ENCODE assay signal across 1 cellular context in genomic region chr5:180605554-180606214, GRCh38.
TF ChIP-seq lines count a peak whose summit lies in the region.

No MANE protein-coding gene starts in this region.

TF ChIP-seq in H1, 55 proteins besides CTCF, POLR2A, EP300 and RAD21:
- TF ChIP-seq KDM4A (IDR thresholded peaks at IDR 0.05; ENCODE audit: low read depth, low read length, severe bottlenecking), result no peak
- TF ChIP-seq CTBP2 (IDR thresholded peaks at IDR 0.05; ENCODE audit: borderline replicate concordance, insufficient read depth, insufficient read length, low read length), result no peak
